8 cellular contexts compared by ENCODE assay signal in the genomic region with DNA sequence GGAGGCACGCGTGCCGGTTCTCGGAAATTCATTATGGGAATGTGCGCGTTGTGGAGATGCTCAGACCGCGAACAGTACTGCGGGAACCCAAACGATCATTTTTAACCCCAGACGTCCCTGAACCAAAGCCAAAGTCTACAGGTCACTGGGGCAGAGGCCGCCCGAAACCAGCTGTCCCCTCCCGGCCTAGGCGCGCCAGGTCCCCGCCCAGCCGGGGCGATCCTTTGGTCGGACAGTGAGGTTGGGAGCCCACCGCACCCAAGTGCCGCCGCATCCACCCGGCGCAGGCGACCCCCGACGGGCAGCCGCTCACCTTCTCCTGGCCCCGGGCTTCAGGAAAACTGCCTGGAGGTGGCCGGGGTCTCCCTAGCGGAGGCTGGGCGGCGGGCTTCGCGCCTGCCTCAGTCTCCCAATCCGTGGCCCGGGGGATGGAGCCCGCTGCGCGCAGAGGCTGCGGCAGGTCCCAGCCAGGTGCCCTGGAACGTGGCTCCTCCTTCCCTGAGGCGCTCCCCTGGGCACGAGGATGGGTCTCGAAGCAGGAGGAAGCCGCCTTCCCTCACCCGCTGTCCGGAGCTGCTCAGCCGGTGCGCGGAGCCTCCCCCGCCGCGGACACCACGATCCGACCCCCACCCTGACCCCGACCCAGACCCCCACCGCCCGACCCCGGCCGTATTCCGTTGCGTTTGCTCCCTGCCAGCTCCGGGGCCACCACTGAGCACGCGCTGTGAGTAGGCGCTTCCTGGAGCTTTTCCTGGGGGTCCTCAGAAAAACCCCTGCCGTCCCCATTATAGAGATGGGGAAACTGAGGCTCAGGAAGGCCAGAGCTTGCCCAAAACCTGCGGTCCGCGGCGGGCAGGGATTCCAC. TPM values are rescaled to one million over a fixed set of nuclear protein-coding genes. Genes with fewer than 3 reads are reported as not detected.
A peak's percentile ranks its signal among the peaks of the same experiment; 100 is the strongest.
DNase-seq lines count a peak whose midpoint lies in the region; ATAC-seq, FAIRE-seq and TF ChIP-seq lines count a peak whose summit lies in the region.

No MANE protein-coding gene starts in this region.

- H3K4me3 ChIP-seq in kidney (ENCODE audit: low read length in 2 of 2) (peak overlapping the region in 1 of 2 donors; percentile 35), thoracic aorta (peak overlapping the region; percentile 66)

- H3K27me3 Mint-ChIP-seq in activated CD4-positive, alpha-beta T cell treated with anti-CD3 and anti-CD28 coated beads, Interleukin-2, amount 10 ng/mL, durations not matched to agents 24 days and 14 days, result no peaks in the 10 kb centered on the region
- H3K27me3 Mint-ChIP-seq in activated T-helper 17 cell treated with anti-CD3 and anti-CD28 coated beads, Interleukin-2, amount 50 U/mL, for 72 hours, result no peaks in the 10 kb centered on the region

- H3K27ac Mint-ChIP-seq in activated CD4-positive, alpha-beta T cell treated with anti-CD3 and anti-CD28 coated beads, Interleukin-2, amount 10 ng/mL, durations not matched to agents 24 days and 14 days, result peak overlapping the region; percentile 86
- H3K27ac Mint-ChIP-seq in activated T-helper 17 cell treated with anti-CD3 and anti-CD28 coated beads, Interleukin-2, amount 50 U/mL, for 72 hours, result peak overlapping the region; percentile 88

- H3K9me3 Mint-ChIP-seq in activated CD4-positive, alpha-beta T cell treated with anti-CD3 and anti-CD28 coated beads, Interleukin-2, amount 10 ng/mL, durations not matched to agents 24 days and 14 days, result no peaks in the 10 kb centered on the region
- H3K9me3 Mint-ChIP-seq in activated T-helper 17 cell treated with anti-CD3 and anti-CD28 coated beads, Interleukin-2, amount 50 U/mL, for 72 hours, result no peaks in the 10 kb centered on the region

- H3K4me1 ChIP-seq in kidney (ENCODE audit: control insufficient read depth in 1 of 2, insufficient read depth in 1 of 2, low read depth in 1 of 2, low read length in 2 of 2) (peaks cover 0 to 13% of the 10 kb centered on the region in 2 donors), thoracic aorta (ENCODE audit: control insufficient read depth in 1 of 2, low read depth in 2 of 2) (peaks cover 22 to 39% of the 10 kb centered on the region in 2 donors)

- intact Hi-C loops in activated CD4-positive, alpha-beta T cell treated with anti-CD3 and anti-CD28 coated beads, Interleukin-2, amount 10 ng/mL, durations not matched to agents 24 days and 14 days (cut with micrococcal nuclease), result loop anchor here (1.0 kb wide), 2 partner anchors 39 to 129 kb away; no protein-coding TSS in a partner anchor
- intact Hi-C loops in kidney (cut with DNase I), result no loop called here

- TF ChIP-seq POLR2A in erythroblast (IDR thresholded peaks at IDR 0.05; ENCODE audit: low read length), result no peak

- H3K36me3 Mint-ChIP-seq in activated CD4-positive, alpha-beta T cell treated with anti-CD3 and anti-CD28 coated beads, Interleukin-2, amount 10 ng/mL, durations not matched to agents 24 days and 14 days (ENCODE audit: low read depth), result peaks cover 9% of the 10 kb centered on the region
- no peaks in the 10 kb centered on the region for H3K36me3 Mint-ChIP-seq in activated T-helper 17 cell treated with anti-CD3 and anti-CD28 coated beads, Interleukin-2, amount 50 U/mL, for 72 hours (ENCODE audit: low read depth)

- DNase-seq in activated CD4-positive, alpha-beta T cell treated with anti-CD3 and anti-CD28 coated beads, Interleukin-2, amount 10 ng/mL, durations not matched to agents 24 days and 14 days, result peak; percentile 72
- DNase-seq in activated CD4-positive, alpha-beta T cell treated with anti-CD3 and anti-CD28 coated beads, Interleukin-2, amount 50 U/mL, for 4 hours, result no peak
- DNase-seq in kidney, result peak; percentile 81
- DNase-seq in thoracic aorta (ENCODE audit: low spot score), result no peak
- no peak for DNase-seq in NCI-H128 (lab: John Stamatoyannopoulos, UW; ENCODE audit: unreplicated experiment)
- DNase-seq in erythroblast (lab: John Stamatoyannopoulos, UW), result no peak

- H3K27me3 ChIP-seq in thoracic aorta (replicated peaks; ENCODE audit: insufficient read depth), result peaks cover 11% of the 10 kb centered on the region

- H3K4me1 Mint-ChIP-seq in activated CD4-positive, alpha-beta T cell treated with anti-CD3 and anti-CD28 coated beads, Interleukin-2, amount 10 ng/mL, durations not matched to agents 24 days and 14 days, result peaks cover 46% of the 10 kb centered on the region
- peaks cover 26% of the 10 kb centered on the region for H3K4me1 Mint-ChIP-seq in activated T-helper 17 cell treated with anti-CD3 and anti-CD28 coated beads, Interleukin-2, amount 50 U/mL, for 72 hours

- H3K4me3 Mint-ChIP-seq in activated CD4-positive, alpha-beta T cell treated with anti-CD3 and anti-CD28 coated beads, Interleukin-2, amount 10 ng/mL, durations not matched to agents 24 days and 14 days, result peak overlapping the region; percentile 85
- H3K4me3 Mint-ChIP-seq in activated T-helper 17 cell treated with anti-CD3 and anti-CD28 coated beads, Interleukin-2, amount 50 U/mL, for 72 hours, result peak overlapping the region; percentile 96

- FAIRE-seq in kidney (lab: Jason Lieb, UNC), result no peak

- TF ChIP-seq CTCF in kidney (IDR thresholded peaks at IDR 0.05; ENCODE audit: borderline replicate concordance, extremely low read depth, insufficient read depth) (no peak), thoracic aorta (IDR thresholded peaks at IDR 0.05) (no peak)

- no peaks in the 10 kb centered on the region for H3K9me3 ChIP-seq in kidney (ENCODE audit: control insufficient read depth in 1 of 2, low read length in 2 of 2)
- no peaks in the 10 kb centered on the region for H3K9me3 ChIP-seq in thoracic aorta

- H3K36me3 ChIP-seq in kidney (ENCODE audit: control insufficient read depth in 1 of 2, insufficient read depth in 2 of 2, low read length in 2 of 2), result no peaks in the 10 kb centered on the region
- H3K36me3 ChIP-seq in thoracic aorta, result no peaks in the 10 kb centered on the region

- H3K9ac ChIP-seq in kidney (ENCODE audit: low read length in 2 of 2), result no peak overlapping the region

- no peak for ATAC-seq in activated T-helper 17 cell treated with anti-CD3 and anti-CD28 coated beads, Interleukin-2, amount 50 U/mL, for 72 hours (replicated peaks)
- no peak for ATAC-seq in thoracic aorta (ENCODE audit: insufficient number of reproducible peaks, low FRiP score, low read depth)
- no peak for ATAC-seq in HG03175 (IDR thresholded peaks at IDR 0.05; ENCODE audit: unreplicated experiment)

- H3K27ac ChIP-seq in kidney (ENCODE audit: low read depth in 2 of 2, low read length in 2 of 2) (no peak overlapping the region), thoracic aorta (no peak overlapping the region)

RNA-seq across cellular contexts. Expression of gene SLX9, which starts 8.1 kb away (rescaled TPM):
- 74.6 and 80.8 TPM in 2 replicates for total RNA-seq in activated CD4-positive, alpha-beta T cell treated with anti-CD3 and anti-CD28 coated beads, Interleukin-2, amount 10 ng/mL, durations not matched to agents 24 days and 14 days
- 10 to 100 TPM; 28.6 to 56.7 TPM for total RNA-seq in activated T-helper 17 cell treated with anti-CD3 and anti-CD28 coated beads, Interleukin-2, amount 50 U/mL, for 72 hours
- total RNA-seq in kidney (27.1 TPM), thoracic aorta (10 to 100 TPM in 1 of 2 donors, 1 to 10 TPM in 1; 5.9 to 10.6 TPM)
- 35.1 TPM for polyA plus RNA-seq in kidney (ENCODE audit: insufficient read depth, low read depth, low replicate concordance)

RNA-seq across cellular contexts. Expression of gene ITGB2, which starts 11.0 kb away (rescaled TPM):
- total RNA-seq in activated CD4-positive, alpha-beta T cell treated with anti-CD3 and anti-CD28 coated beads, Interleukin-2, amount 10 ng/mL, durations not matched to agents 24 days and 14 days, result 265 and 266 TPM in 2 replicates
- total RNA-seq in activated T-helper 17 cell treated with anti-CD3 and anti-CD28 coated beads, Interleukin-2, amount 50 U/mL, for 72 hours, result 100 to 1,000 TPM; 240 to 302 TPM
- total RNA-seq in kidney, result 111 TPM
- polyA plus RNA-seq in kidney (ENCODE audit: insufficient read depth, low read depth, low replicate concordance), result 9.5 TPM
- total RNA-seq in thoracic aorta, result 100 to 1,000 TPM; 161 to 166 TPM

RNA-seq across cellular contexts. Expression of gene PTTG1IP, which starts 58.2 kb away (rescaled TPM):
- total RNA-seq in activated CD4-positive, alpha-beta T cell treated with anti-CD3 and anti-CD28 coated beads, Interleukin-2, amount 10 ng/mL, durations not matched to agents 24 days and 14 days, result 44.2 and 46.5 TPM in 2 replicates
- total RNA-seq in activated T-helper 17 cell treated with anti-CD3 and anti-CD28 coated beads, Interleukin-2, amount 50 U/mL, for 72 hours, result 10 to 100 TPM; 76.5 to 78.8 TPM
- total RNA-seq in kidney (378 TPM), thoracic aorta (100 to 1,000 TPM; 301 to 351 TPM)
- 187 TPM for polyA plus RNA-seq in kidney (ENCODE audit: insufficient read depth, low read depth, low replicate concordance)

Comparison
In these comparisons a context has a peak if more than half of its experiments do, and no peak if none do; other contexts are left out.
1. DNase-seq: peak in activated CD4-positive, alpha-beta T cell treated with anti-CD3 and anti-CD28 coated beads, Interleukin-2, amount 10 ng/mL, durations not matched to agents 24 days and 14 days (single experiment) and kidney (single experiment); none in activated CD4-positive, alpha-beta T cell treated with anti-CD3 and anti-CD28 coated beads, Interleukin-2, amount 50 U/mL, for 4 hours (0 of 2), thoracic aorta (single experiment), NCI-H128 (single experiment) and erythroblast (0 of 2).